In the genomic region with DNA sequence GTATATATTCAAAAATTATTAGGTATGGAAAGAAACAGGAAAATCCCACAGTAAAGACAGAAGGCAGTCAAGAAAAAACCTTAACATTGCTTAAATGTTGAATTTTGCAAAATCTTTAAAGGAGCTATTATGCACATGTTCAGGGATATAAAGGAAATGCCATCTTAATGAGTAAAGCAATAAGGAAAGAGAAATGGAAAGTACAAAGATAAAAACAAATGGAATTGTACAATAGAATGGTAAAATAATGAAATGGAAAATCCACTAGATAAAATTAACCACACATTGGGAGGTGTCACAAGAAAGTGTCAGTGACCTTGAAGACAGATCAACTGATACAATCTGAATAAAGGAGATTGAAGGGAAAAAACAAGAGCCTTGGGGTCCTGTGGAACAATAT, we compare ENCODE assay signal across 21 cellular contexts.
"Had no signal": no experiment of that assay in that cellular context is flagged by ENCODE, and none has a peak within 500 bp of the region (broad histone marks: within the 10 kb centered on the region; RNA-seq: fewer than 3 reads in every experiment).

No MANE protein-coding gene starts in this region.

- H3K9me3 ChIP-seq: ascending aorta, gastrocnemius medialis, heart left ventricle, psoas muscle, tibial nerve had no signal

- H3K36me3 ChIP-seq: ascending aorta, gastrocnemius medialis, neural progenitor cell had no signal

- H3K4me3 Mint-ChIP-seq: activated B cell treated with CpG ODN at 0.5 μM for 24 hours; activated CD4-positive, alpha-beta memory T cell treated with anti-CD3 and anti-CD28 coated beads, Interleukin-2, amount 10 ng/mL, durations not matched to agents 7 days and 5 days; activated CD8-positive, alpha-beta memory T cell treated with anti-CD3 and anti-CD28 coated beads, Interleukin-2, amount 10 ng/mL, durations not matched to agents 7 days and 5 days; activated naive CD8-positive, alpha-beta T cell treated with anti-CD3 and anti-CD28 coated beads, Interleukin-2, amount 50 U/mL, for 24 hours; effector memory CD8-positive, alpha-beta T cell; naive thymus-derived CD4-positive, alpha-beta T cell; neural progenitor cell had no signal

- H3K4me3 ChIP-seq: ascending aorta, gastrocnemius medialis, heart left ventricle, neural progenitor cell, psoas muscle, tibial nerve had no signal

- H3K27ac Mint-ChIP-seq: activated B cell treated with CpG ODN at 0.5 μM for 24 hours; activated CD4-positive, alpha-beta memory T cell treated with anti-CD3 and anti-CD28 coated beads, Interleukin-2, amount 10 ng/mL, durations not matched to agents 7 days and 5 days; activated CD8-positive, alpha-beta memory T cell treated with anti-CD3 and anti-CD28 coated beads, Interleukin-2, amount 10 ng/mL, durations not matched to agents 7 days and 5 days; activated naive CD8-positive, alpha-beta T cell treated with anti-CD3 and anti-CD28 coated beads, Interleukin-2, amount 50 U/mL, for 24 hours; effector memory CD8-positive, alpha-beta T cell; naive thymus-derived CD4-positive, alpha-beta T cell; neural progenitor cell had no signal

- H3K9me3 Mint-ChIP-seq: activated CD4-positive, alpha-beta memory T cell treated with anti-CD3 and anti-CD28 coated beads, Interleukin-2, amount 10 ng/mL, durations not matched to agents 7 days and 5 days; activated naive CD8-positive, alpha-beta T cell treated with anti-CD3 and anti-CD28 coated beads, Interleukin-2, amount 50 U/mL, for 24 hours; effector memory CD8-positive, alpha-beta T cell; naive thymus-derived CD4-positive, alpha-beta T cell; neural progenitor cell had no signal

- H3K4me2 ChIP-seq: neural progenitor cell had no signal

- H2AFZ ChIP-seq: neural progenitor cell had no signal

- FAIRE-seq: bronchial epithelial cell, urothelium cell line had no signal

- H3K4me1 ChIP-seq: gastrocnemius medialis, neural progenitor cell, psoas muscle, tibial nerve had no signal

- H3K9ac ChIP-seq: neural progenitor cell had no signal

- H3K27me3 Mint-ChIP-seq: activated B cell treated with CpG ODN at 0.5 μM for 24 hours; activated CD4-positive, alpha-beta memory T cell treated with anti-CD3 and anti-CD28 coated beads, Interleukin-2, amount 10 ng/mL, durations not matched to agents 7 days and 5 days; activated CD8-positive, alpha-beta memory T cell treated with anti-CD3 and anti-CD28 coated beads, Interleukin-2, amount 10 ng/mL, durations not matched to agents 7 days and 5 days; activated naive CD8-positive, alpha-beta T cell treated with anti-CD3 and anti-CD28 coated beads, Interleukin-2, amount 50 U/mL, for 24 hours; effector memory CD8-positive, alpha-beta T cell; naive thymus-derived CD4-positive, alpha-beta T cell had no signal

- H3K27me3 ChIP-seq: ascending aorta, gastrocnemius medialis, heart left ventricle, neural progenitor cell, tibial nerve had no signal

- H3K4me1 Mint-ChIP-seq: activated B cell treated with CpG ODN at 0.5 μM for 24 hours; activated CD4-positive, alpha-beta memory T cell treated with anti-CD3 and anti-CD28 coated beads, Interleukin-2, amount 10 ng/mL, durations not matched to agents 7 days and 5 days; activated CD8-positive, alpha-beta memory T cell treated with anti-CD3 and anti-CD28 coated beads, Interleukin-2, amount 10 ng/mL, durations not matched to agents 7 days and 5 days; activated naive CD8-positive, alpha-beta T cell treated with anti-CD3 and anti-CD28 coated beads, Interleukin-2, amount 50 U/mL, for 24 hours; neural progenitor cell had no signal

- DNase-seq: activated B cell treated with CpG ODN at 0.5 μM for 24 hours; activated CD4-positive, alpha-beta memory T cell treated with anti-CD3 and anti-CD28 coated beads, Interleukin-2, amount 10 ng/mL, durations not matched to agents 7 days and 5 days; activated CD4-positive, alpha-beta T cell treated with anti-CD3 and anti-CD28 coated beads for 48 hours; activated CD8-positive, alpha-beta memory T cell treated with anti-CD3 and anti-CD28 coated beads, Interleukin-2, amount 10 ng/mL, durations not matched to agents 7 days and 5 days; activated naive CD8-positive, alpha-beta T cell treated with anti-CD3 and anti-CD28 coated beads, Interleukin-2, amount 50 U/mL, for 24 hours; dermis blood vessel endothelial cell; effector memory CD8-positive, alpha-beta T cell; gastrocnemius medialis; heart left ventricle; mesendoderm; naive thymus-derived CD4-positive, alpha-beta T cell; psoas muscle; stimulated activated CD4-positive, alpha-beta T cell treated with anti-CD3 and anti-CD28 coated beads, Interleukin-2, amount 100 ng/mL, for 24 hours; stimulated activated naive CD8-positive, alpha-beta T cell treated with anti-CD3 and anti-CD28 coated beads, Interleukin-15, Interleukin-2, amounts not matched to agents 100 U/mL and 50 U/mL, for 24 hours; SW 1271 had no signal

- ATAC-seq: activated CD8-positive, alpha-beta memory T cell treated with anti-CD3 and anti-CD28 coated beads, Interleukin-2, amount 10 ng/mL, durations not matched to agents 7 days and 5 days; activated naive CD8-positive, alpha-beta T cell treated with anti-CD3 and anti-CD28 coated beads, Interleukin-2, amount 50 U/mL, for 24 hours; effector memory CD8-positive, alpha-beta T cell; gastrocnemius medialis; heart left ventricle; naive thymus-derived CD4-positive, alpha-beta T cell; psoas muscle; right cardiac atrium; stimulated activated naive CD8-positive, alpha-beta T cell treated with anti-CD3 and anti-CD28 coated beads, Interleukin-15, Interleukin-2, amounts not matched to agents 100 U/mL and 50 U/mL, for 24 hours had no signal

- H3K27ac ChIP-seq: ascending aorta, gastrocnemius medialis, heart left ventricle, neural progenitor cell, psoas muscle, tibial nerve had no signal
